ENCODE assay signal across 20 cellular contexts in genomic region chr3:25457642-25458419, GRCh38. TPM values are rescaled to one million over a fixed set of nuclear protein-coding genes. Genes with fewer than 3 reads are reported as not detected.
DNase-seq lines count a peak whose midpoint lies in the region; ATAC-seq, FAIRE-seq and TF ChIP-seq lines count a peak whose summit lies in the region.
"Had no signal": no experiment of that assay in that cellular context is flagged by ENCODE, and none has a peak within 500 bp of the region (broad histone marks: within the 10 kb centered on the region; RNA-seq: fewer than 3 reads in every experiment).

No MANE protein-coding gene starts in this region.

- no peaks in the 10 kb centered on the region for H4K20me1 ChIP-seq in astrocyte (ENCODE audit: insufficient read depth, low read length)

- H3K4me3 ChIP-seq in astrocyte (ENCODE audit: insufficient read depth, low read depth, low read length) (no peak overlapping the region), pancreas (no peak overlapping the region)
- H3K4me3 ChIP-seq: adrenal gland, spleen, suprapubic skin had no signal

- H3K4me1 ChIP-seq in astrocyte (ENCODE audit: insufficient read depth, low read length) (peaks cover 51% of the 10 kb centered on the region), foreskin keratinocyte (peaks cover 34% of the 10 kb centered on the region), pancreas (peaks cover 0 to 19% (median 12%) of the 10 kb centered on the region in 3 donors)

- H3K36me3 ChIP-seq in astrocyte (ENCODE audit: insufficient read depth, low read length) (peaks cover 2% of the 10 kb centered on the region), pancreas (no peaks in the 10 kb centered on the region)
- H3K36me3 ChIP-seq: adrenal gland, spleen, suprapubic skin had no signal

- H3K36me3 Mint-ChIP-seq in Calu3 (ENCODE audit: insufficient read depth, unreplicated experiment) (peaks cover 48% of the 10 kb centered on the region), astrocyte (ENCODE audit: low read depth, unreplicated experiment) (no peaks in the 10 kb centered on the region)

- TF ChIP-seq CTCF in Calu3 (IDR thresholded peaks at IDR 0.05; ENCODE audit: unreplicated experiment), result no peak
- no peak for TF ChIP-seq CTCF in astrocyte (IDR thresholded peaks at IDR 0.05; ENCODE audit: insufficient read depth, low read depth, low read length)
- no peak for TF ChIP-seq CTCF in foreskin keratinocyte (conservative IDR thresholded peaks at IDR 0.05)
- TF ChIP-seq CTCF in pancreas (IDR thresholded peaks at IDR 0.05), result no peak

- WGBS in pancreas, 2 donors, result 51 to 52% methylated on average over 7 of the region's 7 CpGs

- CTCF ChIA-PET in Calu3 (lab: Charles Lee), result interaction anchor here (1.1 to 1.3 kb wide), 2 partner anchors 9 to 436 kb away, joined by 3 to 4 read pairs; no protein-coding TSS in a partner anchor

- ATAC-seq in foreskin keratinocyte (peak; percentile 45), pancreas (peak; percentile 50 to 70 (median 61)), HG03025 (IDR thresholded peaks at IDR 0.05; ENCODE audit: low FRiP score, unreplicated experiment) (no peak), GM18519 (IDR thresholded peaks at IDR 0.05; ENCODE audit: low FRiP score, unreplicated experiment) (no peak)
- ATAC-seq: activated CD4-positive, alpha-beta T cell treated with anti-CD3 and anti-CD28 coated beads for 36 hours; left lobe of liver; PC-3 had no signal

- H3K9me3 Mint-ChIP-seq in Calu3 (ENCODE audit: low read depth, unreplicated experiment) (no peaks in the 10 kb centered on the region), astrocyte (ENCODE audit: unreplicated experiment) (no peaks in the 10 kb centered on the region)
- H3K9me3 Mint-ChIP-seq: activated T-cell treated with anti-CD3 and anti-CD28 coated beads, Interleukin-2, amount 50 U/mL, for 24 hours had no signal

- BruUV-seq in Calu3 (replicated peaks; lab: Mats Ljungman, UMichigan), result no TSS peak

- intact Hi-C loops in Calu3 (cut with micrococcal nuclease; ENCODE audit: unreplicated experiment), result loop anchor here (5.0 kb wide), 1 partner anchor 134 kb away; no protein-coding TSS in a partner anchor
- intact Hi-C loops in pancreas (cut with DNase I), result no loop called here

- peak overlapping the region; percentile 9 for H3K9ac ChIP-seq in astrocyte (ENCODE audit: low read length)

- H3K79me2 ChIP-seq in astrocyte (ENCODE audit: insufficient read depth, low read length), result peaks cover 77% of the 10 kb centered on the region

- peak overlapping the region; percentile 61 for H3K27ac ChIP-seq in astrocyte (ENCODE audit: low read depth, low read length)
- no peak overlapping the region for H3K27ac ChIP-seq in foreskin keratinocyte
- H3K27ac ChIP-seq in pancreas, result peak overlapping the region in 3 of 4 donors; percentile 39 to 57 (median 51)
- H3K27ac ChIP-seq: suprapubic skin had no signal

- peak overlapping the region; percentile 39 for H3K4me3 Mint-ChIP-seq in Calu3 (ENCODE audit: low read depth, unreplicated experiment)
- no peak overlapping the region for H3K4me3 Mint-ChIP-seq in astrocyte (ENCODE audit: unreplicated experiment)
- H3K4me3 Mint-ChIP-seq: activated CD4-positive, alpha-beta T cell treated with anti-CD3 and anti-CD28 coated beads for 36 hours; activated T-cell treated with anti-CD3 and anti-CD28 coated beads, Interleukin-2, amount 50 U/mL, for 24 hours; neural crest cell had no signal

- H3K4me1 Mint-ChIP-seq in Calu3 (ENCODE audit: low read depth, unreplicated experiment) (peaks cover 61% of the 10 kb centered on the region), astrocyte (ENCODE audit: low read depth, unreplicated experiment) (peaks cover 29% of the 10 kb centered on the region)
- H3K4me1 Mint-ChIP-seq: activated CD4-positive, alpha-beta T cell treated with anti-CD3 and anti-CD28 coated beads for 36 hours had no signal

- DNase-seq in Calu3 (no peak), astrocyte (ENCODE audit: low read depth) (peak; percentile 69), foreskin keratinocyte (peak in 1 of 2 donors; percentile 54), pancreas (no peak), NCI-H128 (lab: John Stamatoyannopoulos, UW; ENCODE audit: unreplicated experiment) (no peak), UCSD-AML1 (lab: John Stamatoyannopoulos, UW; ENCODE audit: unreplicated experiment) (no peak)
- DNase-seq: activated CD4-positive, alpha-beta T cell treated with anti-CD3 and anti-CD28 coated beads for 36 hours; activated T-cell treated with anti-CD3 and anti-CD28 coated beads, Interleukin-2, amount 50 U/mL, for 24 hours; adrenal gland; COR-L47; glutamatergic neuron; NCI-H1105 treated with DMSO at 0.1 percent for 48 hours; PC-3; spleen had no signal

- no peak for FAIRE-seq in astrocyte (lab: Jason Lieb, UNC)
- FAIRE-seq in pancreas (lab: Jason Lieb, UNC), result no peak

- no peak overlapping the region for H2AFZ ChIP-seq in astrocyte (ENCODE audit: low read depth, low read length)

- H3K4me2 ChIP-seq in astrocyte (ENCODE audit: low read length), result peak overlapping the region; percentile 24

- H3K27me3 ChIP-seq in astrocyte (ENCODE audit: insufficient read depth, low read length) (no peaks in the 10 kb centered on the region), foreskin keratinocyte (no peaks in the 10 kb centered on the region), pancreas (no peaks in the 10 kb centered on the region)
- H3K27me3 ChIP-seq: adrenal gland, spleen, suprapubic skin had no signal

- H3K27ac Mint-ChIP-seq in Calu3 (ENCODE audit: unreplicated experiment), result peak overlapping the region; percentile 81
- no peak overlapping the region for H3K27ac Mint-ChIP-seq in astrocyte (ENCODE audit: unreplicated experiment)
- H3K27ac Mint-ChIP-seq: activated CD4-positive, alpha-beta T cell treated with anti-CD3 and anti-CD28 coated beads for 36 hours; activated T-cell treated with anti-CD3 and anti-CD28 coated beads, Interleukin-2, amount 50 U/mL, for 24 hours had no signal

- H3K27me3 Mint-ChIP-seq in Calu3 (ENCODE audit: unreplicated experiment) (no peaks in the 10 kb centered on the region), astrocyte (ENCODE audit: low read depth, unreplicated experiment) (no peaks in the 10 kb centered on the region)
- H3K27me3 Mint-ChIP-seq: activated CD4-positive, alpha-beta T cell treated with anti-CD3 and anti-CD28 coated beads for 36 hours; activated T-cell treated with anti-CD3 and anti-CD28 coated beads, Interleukin-2, amount 50 U/mL, for 24 hours had no signal

- H3K9me3 ChIP-seq in astrocyte (ENCODE audit: insufficient read depth, low read depth, low read length) (no peaks in the 10 kb centered on the region), pancreas (no peaks in the 10 kb centered on the region)
- H3K9me3 ChIP-seq: adrenal gland, spleen, suprapubic skin had no signal

RNA-seq across cellular contexts. Expression of gene RARB, which starts 29.8 kb away (rescaled TPM):
- total RNA-seq in Calu3 (2022) (29.8 and 31.3 TPM in 2 replicates), astrocyte (0.27 and 0.29 TPM in 2 replicates), foreskin keratinocyte (not detected in 2 replicates), pancreas (1 to 10 TPM in 2 of 6 donors, under 1 TPM in 4; 0.51 to 3.3 (median 0.81) TPM)
- polyA plus RNA-seq in foreskin keratinocyte (not detected in 2 replicates), pancreas (under 1 TPM; 0.49 to 0.85 TPM)
- total RNA-seq: activated CD4-positive, alpha-beta T cell treated with anti-CD3 and anti-CD28 coated beads for 36 hours; PC-3; T-helper 1 cell treated with Interleukin-12 subunit alpha and Interleukin-12 subunit beta and Interleukin-4 antibody, amounts not matched to agents 30 ng/mL and 1 ng/mL, for 36 hours had no signal

Comparison
In these comparisons a context has a peak if more than half of its experiments do, and no peak if none do; other contexts are left out.
1. ATAC-seq: peak in foreskin keratinocyte (single experiment) and pancreas (4 of 4); none in HG03025 (single experiment) and GM18519 (single experiment).